23 cellular contexts compared by ENCODE assay signal in genomic region chr6:113930183-113930582, GRCh38. TPM values are rescaled to one million over a fixed set of nuclear protein-coding genes. Genes with fewer than 3 reads are reported as not detected.
DNase-seq lines count a peak whose midpoint lies in the region; ATAC-seq, FAIRE-seq and TF ChIP-seq lines count a peak whose summit lies in the region.
"Had no signal": no experiment of that assay in that cellular context is flagged by ENCODE, and none has a peak within 500 bp of the region (broad histone marks: within the 10 kb centered on the region; RNA-seq: fewer than 3 reads in every experiment).

No MANE protein-coding gene starts in this region.

- H3K36me3 Mint-ChIP-seq in endothelial cell (ENCODE audit: low read depth, unreplicated experiment) = peaks cover 42% of the 10 kb centered on the region
- H3K36me3 Mint-ChIP-seq: CD8-positive, alpha-beta T cell had no signal

- H3K4me1 Mint-ChIP-seq in endothelial cell (ENCODE audit: unreplicated experiment) = no peaks in the 10 kb centered on the region
- H3K4me1 Mint-ChIP-seq: B cell had no signal

- TF ChIP-seq CTCF in HEK293 (tag by site-specific recombination; IDR thresholded peaks at IDR 0.05) (no peak), K562 (IDR thresholded peaks at IDR 0.05 in 2 of 3, conservative IDR thresholded peaks at IDR 0.05 in 1 of 3; ENCODE audit: insufficient read depth in 2 of 3, low read depth in 1 of 3, low read length in 3 of 3) (no peak), endothelial cell (IDR thresholded peaks at IDR 0.05; ENCODE audit: unreplicated experiment) (no peak), stomach (IDR thresholded peaks at IDR 0.05) (no peak)

- no peak overlapping the region for H3K9ac ChIP-seq in K562 (ENCODE audit: insufficient read depth in 1 of 2, low read depth in 2 of 2, low read length in 2 of 2)
- H3K9ac ChIP-seq: BLaER1 treated with 17β-estradiol and CSF1 and Interleukin-3, amounts not matched to agents 10 nM and 100 nM had no signal

- ATAC-seq in K562 (no peak), HG03097 (IDR thresholded peaks at IDR 0.05; ENCODE audit: low FRiP score, unreplicated experiment) (no peak)
- ATAC-seq: CD8-positive, alpha-beta T cell had no signal

- H3K9me3 Mint-ChIP-seq in endothelial cell (ENCODE audit: unreplicated experiment) = peaks cover 13% of the 10 kb centered on the region

- no peak overlapping the region for H3K4me2 ChIP-seq in K562 (ENCODE audit: insufficient read depth, low read length)
- H3K4me2 ChIP-seq: BLaER1 treated with 17β-estradiol and CSF1 and Interleukin-3, amounts not matched to agents 10 nM and 100 nM had no signal

- H3K79me2 ChIP-seq in K562 (ENCODE audit: control insufficient read depth, insufficient read depth, low read length) = no peaks in the 10 kb centered on the region

- BruUV-seq in K562 (replicated peaks; lab: Mats Ljungman, UMichigan) = no TSS peak

- no peaks in the 10 kb centered on the region for H3K9me1 ChIP-seq in K562 (ENCODE audit: control insufficient read depth, insufficient read depth, low read length)

- POLR2A ChIA-PET in HEK293 (lab: Yijun Ruan, JAX) (no interaction called here), K562 (lab: Yijun Ruan, JAX) (no interaction called here)

- H3K4me3 ChIP-seq in HEK293 (ENCODE audit: low read depth, low read length) (no peak overlapping the region), K562 (no peak overlapping the region), stomach (no peak overlapping the region)
- H3K4me3 ChIP-seq: BLaER1 treated with 17β-estradiol and CSF1 and Interleukin-3, amounts not matched to agents 10 nM and 100 nM had no signal

- H3K27ac Mint-ChIP-seq in endothelial cell (ENCODE audit: unreplicated experiment) = no peak overlapping the region
- H3K27ac Mint-ChIP-seq: B cell; CD4-positive, alpha-beta T cell; CD8-positive, alpha-beta T cell had no signal

- H3K27me3 ChIP-seq in K562 (ENCODE audit: control insufficient read depth in 2 of 2, insufficient read depth in 2 of 2, low read length in 2 of 2) (no peaks in the 10 kb centered on the region), stomach (no peaks in the 10 kb centered on the region)
- H3K27me3 ChIP-seq: BLaER1 treated with 17β-estradiol and CSF1 and Interleukin-3, amounts not matched to agents 10 nM and 100 nM had no signal

- H3K27ac ChIP-seq in HEK293 (ENCODE audit: extremely low read depth, low read depth, low read length) (no peak overlapping the region), K562 (ENCODE audit: extremely low read depth, low read depth, low read length) (no peak overlapping the region), stomach (no peak overlapping the region)
- H3K27ac ChIP-seq: BLaER1 treated with 17β-estradiol and CSF1 and Interleukin-3, amounts not matched to agents 10 nM and 100 nM; C4-2B had no signal

- peak; percentile 22 for DNase-seq in NCI-H2171 treated with DMSO at 0.1 percent for 48 hours (lab: John Stamatoyannopoulos, UW)
- DNase-seq in NCI-H2171 (lab: John Stamatoyannopoulos, UW) = no peak
- no peak for DNase-seq in K562 (ENCODE audit: extremely low read depth in 1 of 4, low spot score in 3 of 4)
- DNase-seq in endothelial cell (ENCODE audit: low spot score) = no peak
- no peak for DNase-seq in stomach
- DNase-seq in NCI-H2227 (lab: John Stamatoyannopoulos, UW; ENCODE audit: unreplicated experiment) = no peak
- DNase-seq: 8988T; AML-193; Caco-2; Calu3; CD4-positive, alpha-beta T cell; CD8-positive, alpha-beta T cell; DMS79 treated with DMSO at 0.1 percent for 48 hours; GF-D8 had no signal

- H4K20me1 ChIP-seq in K562 (replicated peaks; ENCODE audit: control insufficient read depth, insufficient read depth, low read length) = no peaks in the 10 kb centered on the region
- H4K20me1 ChIP-seq: BLaER1 treated with 17β-estradiol and CSF1 and Interleukin-3, amounts not matched to agents 10 nM and 100 nM had no signal

- H3K36me3 ChIP-seq in HEK293 (ENCODE audit: control insufficient read depth in 2 of 2, insufficient read depth in 1 of 2, low read length in 2 of 2) = peaks cover 0 to 21% of the 10 kb centered on the region in 2 experiments; a peak in 1 of 3 replicates
- peaks cover 2% of the 10 kb centered on the region; the same call in 1 of the 3 replicates for H3K36me3 ChIP-seq in K562 (ENCODE audit: control insufficient read depth, insufficient read depth, low read length)
- H3K36me3 ChIP-seq in stomach = no peaks in the 10 kb centered on the region

- H3K9me3 ChIP-seq in HEK293 (ENCODE audit: control insufficient read depth, insufficient read depth, low read depth, low read length) (no peaks in the 10 kb centered on the region), K562 (replicated peaks; ENCODE audit: control insufficient read depth, insufficient read depth, low read depth, low read length) (peaks cover 9% of the 10 kb centered on the region; the same call in 1 of the 2 replicates), stomach (peaks cover 0 to 16% (median 8%) of the 10 kb centered on the region in 4 donors)
- H3K9me3 ChIP-seq: Caco-2 had no signal

- intact Hi-C loops in K562 (cut with micrococcal nuclease) (no loop called here), stomach (cut with DNase I; ENCODE audit: low total_unique reads) (no loop called here)

- FAIRE-seq in K562 (lab: Jason Lieb, UNC) = no peak
- FAIRE-seq: A204.1, D721Med, G401.6, GM12891 had no signal

- CTCF ChIA-PET in HEK293 (lab: Yijun Ruan, JAX) = interaction anchor here (0.7 to 0.9 kb wide), 2 partner anchors 11 to 539 kb away, joined by 4 read pairs; no protein-coding TSS in a partner anchor
- CTCF ChIA-PET in K562 (lab: Yijun Ruan, JAX; ENCODE audit: low intra/inter-chr PET ratio) = no interaction called here

- no peak overlapping the region for H2AFZ ChIP-seq in K562 (ENCODE audit: low read depth, low read length)

- TF ChIP-seq RAD21 in K562 (CRISPR knock-in tag; conservative IDR thresholded peaks at IDR 0.05 in 1 of 2, IDR thresholded peaks at IDR 0.05 in 1 of 2) = no peak

- TF ChIP-seq EP300 in K562 (IDR thresholded peaks at IDR 0.05; ENCODE audit: low read length) (no peak), stomach (IDR thresholded peaks at IDR 0.05) (no peak)

- H3K4me1 ChIP-seq in HEK293 (ENCODE audit: control insufficient read depth, insufficient read depth, low read length) = no peaks in the 10 kb centered on the region
- H3K4me1 ChIP-seq in K562 (replicated peaks in 1 of 2; ENCODE audit: control insufficient read depth in 2 of 2, insufficient read depth in 2 of 2, low read length in 2 of 2) = no peaks in the 10 kb centered on the region; a peak in 1 of 5 replicates
- no peaks in the 10 kb centered on the region for H3K4me1 ChIP-seq in stomach
- H3K4me1 ChIP-seq: Caco-2 had no signal

- TF ChIP-seq POLR2A in K562 (conservative IDR thresholded peaks at IDR 0.05) = no peak
- TF ChIP-seq POLR2A in stomach (IDR thresholded peaks at IDR 0.05) = no peak

- peaks cover 1% of the 10 kb centered on the region for H3K27me3 Mint-ChIP-seq in endothelial cell (ENCODE audit: unreplicated experiment)
- H3K27me3 Mint-ChIP-seq: B cell had no signal

- in situ Hi-C loops in K562 (cut with MboI) = no loop called here

- peak overlapping the region; percentile 16 for H3K4me3 Mint-ChIP-seq in endothelial cell (ENCODE audit: unreplicated experiment)
- H3K4me3 Mint-ChIP-seq: B cell; CD4-positive, alpha-beta T cell; CD8-positive, alpha-beta T cell had no signal

TF ChIP-seq in HEK293, 187 proteins besides CTCF, POLR2A, EP300 and RAD21 (continues in another document):
- TF ChIP-seq ZNF274 (IDR thresholded peaks at IDR 0.05; ENCODE audit: low read length) (no peak), ZNF274 (tag by site-specific recombination; IDR thresholded peaks at IDR 0.05; ENCODE audit: borderline replicate concordance) (peak; percentile 71; the same call in 1 of the 2 replicates)

TF ChIP-seq in K562, 482 proteins besides CTCF, POLR2A, EP300 and RAD21:
- TF ChIP-seq ZNF274 (IDR thresholded peaks at IDR 0.05; ENCODE audit: borderline replicate concordance, low read depth, low read length) = peak; percentile 47; the same call in 1 of the 2 replicates
- no peak for TF ChIP-seq ZNF655 (CRISPR knock-in tag; IDR thresholded peaks at IDR 0.05)
- TF ChIP-seq XRCC4 (IDR thresholded peaks at IDR 0.05; ENCODE audit: extremely low read depth, insufficient read depth, insufficient read length) = no peak

RNA-seq across cellular contexts. Expression of gene HDAC2, which starts 40.8 kb away (rescaled TPM):
- 38.7 and 143 TPM in 2 replicates for total RNA-seq in K562 (2011; cell fraction: chromatin; rRNA removed; ENCODE audit: low replicate concordance)
- total RNA-seq in K562 (2011; cell fraction: nucleolus; rRNA removed) = 19.2 and 24.3 TPM in 2 replicates
- total RNA-seq in K562 (2011; cell fraction: nucleoplasm; rRNA removed) = 54.0 and 89.6 TPM in 2 replicates
- 75.5 and 85.0 TPM in 2 replicates for total RNA-seq in K562 (2014; rRNA removed)
- 151 and 174 TPM in 2 replicates for total RNA-seq in K562 (2014; rRNA removed; fragmentation: Illumina TruSeq; extraction: Trizol)
- total RNA-seq in K562 (2015; rRNA removed; fragmentation: Illumina TruSeq; extraction: Trizol) = 133 and 134 TPM in 2 replicates
- total RNA-seq in K562 (2021) = 154 and 161 TPM in 2 replicates
- 187 and 277 TPM in 2 replicates for polyA plus RNA-seq in K562 (2011; rRNA removed)
- 81.2 and 155 TPM in 2 replicates for polyA plus RNA-seq in K562 (2011; cell fraction: cytosol; rRNA removed)
- 38.4 and 56.3 TPM in 2 replicates for polyA plus RNA-seq in K562 (2011; cell fraction: nucleus; rRNA removed)
- 140 and 196 TPM in 2 replicates for polyA plus RNA-seq in K562 (2012)
- 185 and 186 TPM in 2 replicates for polyA plus RNA-seq in K562 (2014; fragmentation: Illumina TruSeq; extraction: Trizol)
- polyA plus RNA-seq in K562 (2014; fragmentation: Nextera tagmentation; extraction: Ambion mirVana) = 10 to 100 TPM; 67.0 to 80.7 TPM
- polyA plus RNA-seq in K562 (2014; rRNA removed) = 191 and 209 TPM in 2 replicates
- polyA minus RNA-seq in K562 (2011; rRNA and poly(A)+ RNA removed) = 465 and 492 TPM in 2 replicates
- 105 and 107 TPM in 2 replicates for polyA minus RNA-seq in K562 (2011; cell fraction: cytosol; rRNA and poly(A)+ RNA removed)
- polyA minus RNA-seq in K562 (2011; cell fraction: nucleus; rRNA and poly(A)+ RNA removed) = 37.4 and 54.4 TPM in 2 replicates
- total RNA-seq in endothelial cell (ENCODE audit: unreplicated experiment) = 185 TPM
- total RNA-seq in stomach = 100 to 1,000 TPM in 1 of 5 donors, 10 to 100 TPM in 4; 11.0 to 106 (median 65.6) TPM
- 10 to 100 TPM; 53.4 to 61.3 (median 53.5) TPM for polyA plus RNA-seq in stomach
